Comparison of ENCODE assay signal across 20 cellular contexts in the genomic region with DNA sequence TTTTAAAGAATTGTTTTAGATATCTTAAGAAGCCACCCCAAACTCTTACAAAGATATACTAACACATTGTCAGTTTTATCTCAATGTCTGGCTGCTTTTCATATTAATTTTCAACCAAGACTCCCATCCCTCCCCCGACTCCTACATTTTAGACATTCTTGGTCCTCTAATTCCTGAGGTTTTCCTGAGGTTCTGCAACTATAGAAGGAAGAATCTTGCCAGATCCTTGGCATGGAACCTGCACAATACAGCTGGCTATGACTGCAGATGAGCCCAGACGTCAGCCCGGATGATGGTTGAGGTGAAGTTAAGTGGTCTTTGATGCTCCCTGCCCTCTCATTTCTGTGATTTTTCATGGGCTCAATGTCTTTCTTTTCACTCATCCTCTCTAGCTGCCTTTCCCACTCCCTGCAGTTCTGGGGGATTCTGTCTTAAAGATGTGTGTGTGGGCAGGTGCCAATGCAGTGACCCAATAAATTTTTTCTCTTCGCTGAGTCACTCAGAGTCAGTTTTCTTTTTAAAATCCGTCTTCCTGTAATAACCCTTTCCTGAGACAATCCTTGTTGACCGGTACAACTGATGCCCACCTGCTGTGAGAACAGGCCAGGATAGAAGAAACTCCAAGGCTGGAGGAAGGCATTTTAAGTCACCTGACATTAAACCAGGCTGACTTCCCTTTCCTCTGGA.
DNase-seq lines count a peak whose midpoint lies in the region; TF ChIP-seq lines count a peak whose summit lies in the region.
"Had no signal": no experiment of that assay in that cellular context is flagged by ENCODE, and none has a peak within 500 bp of the region (broad histone marks: within the 10 kb centered on the region; RNA-seq: fewer than 3 reads in every experiment).

No MANE protein-coding gene starts in this region.

- 0 out of 2 replicates have a peak overlapping the region, but pooled peaks have one; percentile 7 for H3K27ac ChIP-seq in SK-N-MC
- H3K27ac ChIP-seq: VCaP had no signal

- no peaks in the 10 kb centered on the region for H3K36me3 ChIP-seq in SK-N-MC (ENCODE audit: insufficient read depth, low read length)
- H3K36me3 ChIP-seq in skeletal muscle satellite cell (ENCODE audit: insufficient read depth, low read length), result no peaks in the 10 kb centered on the region
- H3K36me3 ChIP-seq: BE2C had no signal

- H3K9ac ChIP-seq in SK-N-MC (ENCODE audit: insufficient read length) (no peak overlapping the region), skeletal muscle satellite cell (ENCODE audit: low read depth, low read length) (peak overlapping the region; percentile 29)

- DNase-seq in EL, result peak; percentile 53
- no peak for DNase-seq in SK-N-MC (ENCODE audit: low read depth, low spot score)
- DNase-seq in fibroblast of pulmonary artery (ENCODE audit: low read depth), result peak; percentile 63
- no peak for DNase-seq in T-helper 9 cell
- DNase-seq in NCI-H526 treated with DMSO at 0.1 percent for 48 hours (lab: John Stamatoyannopoulos, UW), result no peak
- DNase-seq in NOMO-1 treated with DMSO at 0.1 percent for 48 hours (lab: John Stamatoyannopoulos, UW; ENCODE audit: unreplicated experiment), result no peak
- DNase-seq: activated CD8-positive, alpha-beta T cell treated with anti-CD3 and anti-CD28 coated beads, Interleukin-2, amount 10 ng/mL, durations not matched to agents 7 days and 5 days; activated naive CD8-positive, alpha-beta T cell treated with anti-CD3 and anti-CD28 coated beads for 36 hours; BE2C; central memory CD4-positive, alpha-beta T cell; effector memory CD8-positive, alpha-beta T cell; H9; hippocampal formation; Kasumi-1; kidney; NCI-H1436 treated with DMSO at 0.1 percent for 48 hours; retina; stimulated activated naive CD8-positive, alpha-beta T cell treated with anti-CD3 and anti-CD28 coated beads, Interleukin-15, amount 100 ng/mL, for 72 hours had no signal

- H3K4me3 ChIP-seq in SK-N-MC, result no peak overlapping the region
- no peak overlapping the region for H3K4me3 ChIP-seq in fibroblast of pulmonary artery (replicated peaks; ENCODE audit: low read depth, low read length)
- H3K4me3 ChIP-seq in skeletal muscle satellite cell (ENCODE audit: low read length), result peak overlapping the region; percentile 34

- peak overlapping the region; percentile 72 for H3K4me2 ChIP-seq in skeletal muscle satellite cell (ENCODE audit: low read length)

- TF ChIP-seq CTCF in fibroblast of pulmonary artery (IDR thresholded peaks at IDR 0.05; ENCODE audit: low read length, missing control alignments), result no peak

- peaks cover 5% of the 10 kb centered on the region; the same call in 1 of the 2 replicates for H3K9me3 ChIP-seq in SK-N-MC (ENCODE audit: low read depth, low read length)
- H3K9me3 ChIP-seq in skeletal muscle satellite cell (replicated peaks; ENCODE audit: low read length), result no peaks in the 10 kb centered on the region
- H3K9me3 ChIP-seq: BE2C had no signal

- no peaks in the 10 kb centered on the region for H3K27me3 ChIP-seq in skeletal muscle satellite cell (ENCODE audit: control insufficient read depth, insufficient read depth, low read length)
- H3K27me3 ChIP-seq: BE2C had no signal

- H3K4me1 ChIP-seq in skeletal muscle satellite cell (ENCODE audit: control insufficient read depth, insufficient read depth, low read length), result peaks cover 24% of the 10 kb centered on the region

Comparison
In these comparisons a context has a peak if more than half of its experiments do, and no peak if none do; other contexts are left out.
1. DNase-seq: peak in EL (single experiment) and fibroblast of pulmonary artery (single experiment); none in SK-N-MC (single experiment), T-helper 9 cell (single experiment), NCI-H526 treated with DMSO at 0.1 percent for 48 hours (single experiment) and NOMO-1 treated with DMSO at 0.1 percent for 48 hours (single experiment).